Comparison of ENCODE assay signal across 26 cellular contexts in genomic region chr5:126695081-126695480, GRCh38.
"Had no signal": no experiment of that assay in that cellular context is flagged by ENCODE, and none has a peak within 500 bp of the region (broad histone marks: within the 10 kb centered on the region; RNA-seq: fewer than 3 reads in every experiment).

No MANE protein-coding gene starts in this region.

- H3K4me1 ChIP-seq: adrenal gland, ascending aorta, lower lobe of right lung, right lobe of liver, tibial nerve had no signal

- ATAC-seq: activated CD8-positive, alpha-beta T cell treated with anti-CD3 and anti-CD28 coated beads, Interleukin-2, amount 10 ng/mL, durations not matched to agents 7 days and 5 days; activated T-helper 17 cell treated with anti-CD3 and anti-CD28 coated beads, Interleukin-2, amount 50 U/mL, for 72 hours; lower lobe of right lung; naive thymus-derived CD4-positive, alpha-beta T cell; right lobe of liver; stimulated activated effector memory CD8-positive, alpha-beta T cell treated with anti-CD3 and anti-CD28 coated beads, Interleukin-12 subunit alpha, Interleukin-12 subunit beta, amount 100 ng/mL, for 72 hours; stimulated activated naive CD8-positive, alpha-beta T cell treated with anti-CD3 and anti-CD28 coated beads, Interleukin-15, amount 100 ng/mL, for 72 hours had no signal

- H3K9me3 ChIP-seq: adrenal gland, ascending aorta, lower lobe of right lung, right lobe of liver, tibial nerve had no signal

- H3K4me1 Mint-ChIP-seq: activated T-helper 17 cell treated with anti-CD3 and anti-CD28 coated beads, Interleukin-2, amount 50 U/mL, for 72 hours; neural crest cell had no signal

- H3K4me3 ChIP-seq: adrenal gland, ascending aorta, dorsolateral prefrontal cortex, lower lobe of right lung, right lobe of liver, tibial nerve had no signal

- H3K27ac ChIP-seq: adrenal gland, ascending aorta, brain microvascular endothelial cell, epithelial cell of prostate, lower lobe of right lung, right lobe of liver, tibial nerve, WERI-Rb-1 had no signal

- H3K9me3 Mint-ChIP-seq: activated CD4-positive, alpha-beta T cell treated with anti-CD3 and anti-CD28 coated beads, Interleukin-2, amount 10 ng/mL, durations not matched to agents 7 days and 5 days; activated T-cell treated with anti-CD3 and anti-CD28 coated beads, Interleukin-2, amount 50 U/mL, for 24 hours; activated T-helper 17 cell treated with anti-CD3 and anti-CD28 coated beads, Interleukin-2, amount 50 U/mL, for 72 hours; central memory CD8-positive, alpha-beta T cell; naive thymus-derived CD4-positive, alpha-beta T cell; neural crest cell; stimulated activated effector memory CD8-positive, alpha-beta T cell treated with anti-CD3 and anti-CD28 coated beads, Interleukin-12 subunit alpha, Interleukin-12 subunit beta, amount 100 ng/mL, for 72 hours; stimulated activated naive CD8-positive, alpha-beta T cell treated with anti-CD3 and anti-CD28 coated beads, Interleukin-15, amount 100 ng/mL, for 72 hours; T-helper 2 cell treated with Interferon-gamma antibody and Interleukin-4, amounts not matched to agents 5 μg/mL and 100 μg/mL, for 36 hours had no signal

- H3K27ac Mint-ChIP-seq: activated CD4-positive, alpha-beta T cell treated with anti-CD3 and anti-CD28 coated beads, Interleukin-2, amount 10 ng/mL, durations not matched to agents 7 days and 5 days; activated CD8-positive, alpha-beta T cell treated with anti-CD3 and anti-CD28 coated beads, Interleukin-2, amount 10 ng/mL, durations not matched to agents 7 days and 5 days; activated naive CD8-positive, alpha-beta T cell; activated T-cell treated with anti-CD3 and anti-CD28 coated beads, Interleukin-2, amount 50 U/mL, for 24 hours; activated T-helper 17 cell treated with anti-CD3 and anti-CD28 coated beads, Interleukin-2, amount 50 U/mL, for 72 hours; stimulated activated effector memory CD8-positive, alpha-beta T cell treated with anti-CD3 and anti-CD28 coated beads, Interleukin-12 subunit alpha, Interleukin-12 subunit beta, amount 100 ng/mL, for 72 hours; stimulated activated naive CD8-positive, alpha-beta T cell treated with anti-CD3 and anti-CD28 coated beads, Interleukin-15, amount 100 ng/mL, for 72 hours; T-helper 2 cell treated with Interferon-gamma antibody and Interleukin-4, amounts not matched to agents 5 μg/mL and 100 μg/mL, for 36 hours had no signal

- H3K4me3 Mint-ChIP-seq: activated CD4-positive, alpha-beta T cell treated with anti-CD3 and anti-CD28 coated beads, Interleukin-2, amount 10 ng/mL, durations not matched to agents 7 days and 5 days; activated CD8-positive, alpha-beta T cell treated with anti-CD3 and anti-CD28 coated beads, Interleukin-2, amount 10 ng/mL, durations not matched to agents 7 days and 5 days; activated naive CD8-positive, alpha-beta T cell; activated T-cell treated with anti-CD3 and anti-CD28 coated beads, Interleukin-2, amount 50 U/mL, for 24 hours; activated T-helper 17 cell treated with anti-CD3 and anti-CD28 coated beads, Interleukin-2, amount 50 U/mL, for 72 hours; central memory CD8-positive, alpha-beta T cell; naive thymus-derived CD4-positive, alpha-beta T cell; neural crest cell; stimulated activated effector memory CD8-positive, alpha-beta T cell treated with anti-CD3 and anti-CD28 coated beads, Interleukin-12 subunit alpha, Interleukin-12 subunit beta, amount 100 ng/mL, for 72 hours; stimulated activated naive CD8-positive, alpha-beta T cell treated with anti-CD3 and anti-CD28 coated beads, Interleukin-15, amount 100 ng/mL, for 72 hours; T-helper 2 cell treated with Interferon-gamma antibody and Interleukin-4, amounts not matched to agents 5 μg/mL and 100 μg/mL, for 36 hours had no signal

- H3K36me3 Mint-ChIP-seq: activated naive CD8-positive, alpha-beta T cell; naive thymus-derived CD4-positive, alpha-beta T cell; stimulated activated effector memory CD8-positive, alpha-beta T cell treated with anti-CD3 and anti-CD28 coated beads, Interleukin-12 subunit alpha, Interleukin-12 subunit beta, amount 100 ng/mL, for 72 hours had no signal

- H3K36me3 ChIP-seq: adrenal gland, ascending aorta, brain microvascular endothelial cell, lower lobe of right lung, right lobe of liver, tibial nerve, WERI-Rb-1 had no signal

- H3K27me3 Mint-ChIP-seq: activated naive CD8-positive, alpha-beta T cell; activated T-cell treated with anti-CD3 and anti-CD28 coated beads, Interleukin-2, amount 50 U/mL, for 24 hours; activated T-helper 17 cell treated with anti-CD3 and anti-CD28 coated beads, Interleukin-2, amount 50 U/mL, for 72 hours; central memory CD8-positive, alpha-beta T cell; naive thymus-derived CD4-positive, alpha-beta T cell; stimulated activated naive CD8-positive, alpha-beta T cell treated with anti-CD3 and anti-CD28 coated beads, Interleukin-15, amount 100 ng/mL, for 72 hours had no signal

- DNase-seq: activated CD4-positive, alpha-beta T cell treated with anti-CD3 and anti-CD28 coated beads, Interleukin-2, amount 10 ng/mL, durations not matched to agents 7 days and 5 days; activated CD4-positive, CD25-positive, alpha-beta regulatory T cell treated with anti-CD3 and anti-CD28 coated beads, Interleukin-2, amount 50 U/mL, for 72 hours; activated CD8-positive, alpha-beta T cell treated with anti-CD3 and anti-CD28 coated beads, Interleukin-2, amount 10 ng/mL, durations not matched to agents 7 days and 5 days; activated naive CD4-positive, alpha-beta T cell; activated T-cell treated with anti-CD3 and anti-CD28 coated beads, Interleukin-2, amount 50 U/mL, for 24 hours; adrenal gland; brain microvascular endothelial cell; dorsolateral prefrontal cortex; kidney; lower lobe of right lung; naive thymus-derived CD4-positive, alpha-beta T cell; occipital lobe; right lobe of liver; small intestine; stimulated activated CD4-positive, alpha-beta T cell treated with anti-CD3 and anti-CD28 coated beads, Interleukin-2, amount 100 ng/mL, for 24 hours; stimulated activated naive CD8-positive, alpha-beta T cell treated with anti-CD3 and anti-CD28 coated beads, Interleukin-15, amount 100 ng/mL, for 72 hours; WERI-Rb-1 had no signal

- H3K27me3 ChIP-seq: adrenal gland, ascending aorta, brain microvascular endothelial cell, dorsolateral prefrontal cortex, right lobe of liver, tibial nerve had no signal
